In genomic region chrX:136488706-136489105, GRCh38 we compare ENCODE assay signal across 18 cellular contexts. TPM values are rescaled to one million over a fixed set of nuclear protein-coding genes. Genes with fewer than 3 reads are reported as not detected.
"Had no signal": no experiment of that assay in that cellular context is flagged by ENCODE, and none has a peak within 500 bp of the region (broad histone marks: within the 10 kb centered on the region; RNA-seq: fewer than 3 reads in every experiment).

No MANE protein-coding gene starts in this region.

- DNase-seq: activated CD4-positive, alpha-beta memory T cell treated with anti-CD3 and anti-CD28 coated beads, Interleukin-2, amount 10 ng/mL, durations not matched to agents 7 days and 5 days; activated gamma-delta T cell; activated naive CD8-positive, alpha-beta T cell treated with anti-CD3 and anti-CD28 coated beads, Interleukin-2, amount 10 ng/mL, durations not matched to agents 7 days and 5 days; activated T-cell treated with anti-CD3 and anti-CD28 coated beads, Interleukin-2, amount 50 U/mL, for 48 hours; aorta; heart left ventricle; islet precursor cell; nephron progenitor cell; stimulated activated CD4-positive, alpha-beta T cell treated with anti-CD3 and anti-CD28 coated beads, Interleukin-2, amount 100 ng/mL, for 24 hours; stimulated activated naive B cell treated with anti-CD40 and anti-IgM and Interleukin-4, amounts not matched to agents 10 μg/mL and 1 μg/mL and 100 μg/mL, for 72 hours had no signal

- FAIRE-seq: frontal cortex had no signal

- H3K9me3 ChIP-seq: breast epithelium, heart left ventricle, tibial nerve had no signal

- ATAC-seq: heart left ventricle; left lobe of liver; sciatic nerve; stimulated activated naive B cell treated with anti-CD40 and anti-IgM and Interleukin-4, amounts not matched to agents 10 μg/mL and 1 μg/mL and 100 μg/mL, for 72 hours had no signal

- H3K27ac ChIP-seq: breast epithelium, heart left ventricle, tibial nerve had no signal

- H3K4me3 ChIP-seq: breast epithelium, heart left ventricle, tibial nerve had no signal

- H3K4me1 ChIP-seq: breast epithelium, heart left ventricle, tibial nerve had no signal

- H3K36me3 ChIP-seq: breast epithelium, heart left ventricle, tibial nerve had no signal

RNA-seq across cellular contexts. Expression of gene BRS3, which starts 1.0 kb away (rescaled TPM):
- total RNA-seq: activated CD4-positive, alpha-beta memory T cell treated with anti-CD3 and anti-CD28 coated beads, Interleukin-2, amount 10 ng/mL, durations not matched to agents 7 days and 5 days; activated naive CD8-positive, alpha-beta T cell treated with anti-CD3 and anti-CD28 coated beads, Interleukin-2, amount 10 ng/mL, durations not matched to agents 7 days and 5 days; aorta; breast epithelium; heart left ventricle; left lobe of liver; osteocyte; pulmonary artery endothelial cell; sciatic nerve; subcutaneous adipose tissue; tibial nerve had no signal
- polyA plus RNA-seq: aorta, heart left ventricle had no signal

RNA-seq across cellular contexts. Expression of gene VGLL1, which starts 43.3 kb away (rescaled TPM):
- total RNA-seq: activated CD4-positive, alpha-beta memory T cell treated with anti-CD3 and anti-CD28 coated beads, Interleukin-2, amount 10 ng/mL, durations not matched to agents 7 days and 5 days; aorta; frontal cortex; left lobe of liver; osteocyte; pulmonary artery endothelial cell; sciatic nerve; subcutaneous adipose tissue; tibial nerve had no signal
- polyA plus RNA-seq: aorta, heart left ventricle had no signal
